9 cellular contexts compared by ENCODE assay signal in the genomic region with DNA sequence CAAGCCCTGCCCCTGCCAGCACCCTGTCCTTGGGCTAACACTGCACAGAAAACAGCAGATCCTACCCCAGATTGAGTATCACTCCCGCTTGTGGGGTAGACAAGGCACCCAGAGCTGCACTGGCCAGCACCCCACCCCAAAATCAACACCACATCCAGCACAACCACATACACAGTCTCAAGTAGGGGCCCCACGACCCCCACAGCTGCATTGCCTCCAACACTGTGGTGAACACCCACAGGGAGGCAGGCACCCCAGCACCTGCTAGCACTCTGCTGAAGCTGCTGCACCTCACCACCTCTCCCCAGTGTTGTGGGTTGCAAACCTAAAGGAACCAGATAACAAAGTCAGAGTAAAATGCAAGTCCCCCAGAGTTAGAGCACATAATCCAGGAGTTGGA.
"Had no signal": no experiment of that assay in that cellular context is flagged by ENCODE, and none has a peak within 500 bp of the region (broad histone marks: within the 10 kb centered on the region; RNA-seq: fewer than 3 reads in every experiment).

No MANE protein-coding gene starts in this region.

- H3K9me3 Mint-ChIP-seq: GM23338 had no signal

- DNase-seq: GM23248, GOT3, H7, H9, HCEC 1CT, HFFc6 had no signal

- H3K27ac ChIP-seq: GM23248 had no signal

- H3K4me2 ChIP-seq: GM23338 had no signal

- H3K9ac ChIP-seq: GM23248 had no signal

- H3K4me3 Mint-ChIP-seq: GM23338, H9, HFFc6 had no signal

- H3K9me3 ChIP-seq: HAP-1 had no signal

- H3K4me1 Mint-ChIP-seq: GM23338, H9 had no signal

- H3K27ac Mint-ChIP-seq: GM23338, HFFc6 had no signal

- ATAC-seq: GM23338, HCT116 had no signal

- H2AFZ ChIP-seq: GM23248, GM23338 had no signal

- H3K4me3 ChIP-seq: GM23248, GM23338, HAP-1 had no signal

- H3K36me3 ChIP-seq: HAP-1 had no signal

- H3K4me1 ChIP-seq: HAP-1 had no signal
